In the genomic region with DNA sequence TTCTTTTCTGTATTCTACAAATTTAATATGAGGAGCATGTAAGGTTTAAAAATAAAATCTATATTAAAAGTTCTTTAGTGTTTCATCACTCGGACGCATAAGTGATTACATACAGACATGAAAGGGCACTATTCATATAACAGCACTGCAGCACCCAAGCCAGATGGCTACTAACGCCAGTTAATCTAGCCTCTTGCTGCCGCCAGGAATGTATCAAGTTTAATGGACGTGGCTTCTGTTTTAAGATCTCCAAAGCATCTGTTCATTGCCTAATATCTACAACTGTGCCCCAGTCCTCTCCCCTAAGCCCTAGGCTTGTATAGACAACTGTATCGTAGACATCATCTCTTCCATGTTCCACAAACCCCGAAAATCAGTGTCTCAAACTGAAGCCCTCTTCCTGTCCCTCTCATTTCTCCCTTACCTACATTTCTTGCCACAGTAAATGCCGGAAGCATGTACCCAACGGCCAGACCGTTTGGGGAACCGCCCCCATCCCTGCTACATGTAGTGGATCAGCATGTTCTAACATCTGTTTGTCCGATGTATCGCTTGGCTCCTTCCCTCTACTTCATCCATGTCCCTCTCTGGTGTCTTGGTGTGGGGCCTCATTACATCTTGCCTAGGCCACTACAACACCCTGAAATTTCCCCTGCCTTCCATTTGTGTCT, we compare ENCODE assay signal across 1 cellular context.
TF ChIP-seq lines count a peak whose summit lies in the region.

No MANE protein-coding gene starts in this region.

TF ChIP-seq in SK-N-SH, 30 proteins besides CTCF, POLR2A, EP300 and RAD21:
- TF ChIP-seq JUND (IDR thresholded peaks at IDR 0.05) = no peak
- no peak for TF ChIP-seq FOSL2 (IDR thresholded peaks at IDR 0.05; ENCODE audit: borderline replicate concordance, low read depth)
- TF ChIP-seq NRF1 (IDR thresholded peaks at IDR 0.05; ENCODE audit: low read depth, low read length) = no peak
- TF ChIP-seq RCOR1 (IDR thresholded peaks at IDR 0.05; ENCODE audit: low read length) = 0 out of 2 replicates have a peak, but pooled peaks have one; percentile 13
- TF ChIP-seq CHD2 (IDR thresholded peaks at IDR 0.05; ENCODE audit: low read length, partially characterized antibody) = peak; percentile 32
